3 cellular contexts compared by ENCODE assay signal in the genomic region with DNA sequence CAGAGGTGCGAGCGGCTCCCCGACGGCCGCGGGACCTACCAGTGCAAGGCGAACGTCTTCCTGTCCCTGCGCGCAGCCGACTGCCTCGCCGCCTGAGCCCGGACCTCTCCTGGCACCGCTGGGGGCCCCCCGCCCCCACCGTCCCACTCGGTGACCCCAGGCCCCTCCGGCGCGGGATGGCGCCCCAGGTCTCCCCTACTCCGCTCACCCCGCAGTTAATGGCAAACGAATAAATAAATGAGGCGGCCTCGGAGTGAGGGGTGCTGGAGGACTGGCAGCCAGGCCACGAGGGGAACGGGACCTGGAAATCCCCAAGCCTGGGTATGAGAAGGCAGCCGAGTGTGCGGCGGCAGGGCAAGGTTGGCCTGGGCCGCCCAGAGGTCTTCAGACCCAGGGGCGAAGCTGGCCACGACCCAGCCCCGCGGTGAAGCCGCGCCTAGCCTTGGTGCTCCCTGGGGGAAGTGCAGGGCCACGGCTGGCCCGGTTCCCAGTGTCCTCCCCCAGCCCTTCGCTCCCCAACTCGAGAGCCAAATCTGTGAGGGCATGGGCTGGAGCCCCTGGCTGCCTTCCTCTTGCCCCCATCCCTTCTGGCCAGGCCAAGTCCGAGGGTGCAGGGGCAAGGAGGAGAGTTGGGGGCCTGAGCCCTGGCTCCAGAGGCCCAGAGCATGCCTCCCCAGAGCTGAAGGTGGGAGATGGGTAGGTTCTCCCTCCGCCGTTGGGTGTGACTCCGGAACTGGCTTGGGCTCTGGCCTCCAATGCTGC.
TF ChIP-seq lines count a peak whose summit lies in the region.

No MANE protein-coding gene starts in this region.

TF ChIP-seq in SK-N-SH, 30 proteins besides CTCF, POLR2A, EP300 and RAD21:
- TF ChIP-seq RCOR1 (IDR thresholded peaks at IDR 0.05; ENCODE audit: low read length) (no peak), SIN3A (IDR thresholded peaks at IDR 0.05; ENCODE audit: borderline replicate concordance, low read depth, low read length) (no peak), POLR2AphosphoS5 (IDR thresholded peaks at IDR 0.05; ENCODE audit: low read depth, low read length) (no peak), FOXM1 (IDR thresholded peaks at IDR 0.05; ENCODE audit: low read depth) (no peak), USF2 (IDR thresholded peaks at IDR 0.05; ENCODE audit: borderline replicate concordance, low read depth, low read length) (no peak), TEAD4 (IDR thresholded peaks at IDR 0.05; ENCODE audit: borderline replicate concordance, insufficient read depth) (no peak), YY1 (IDR thresholded peaks at IDR 0.05; ENCODE audit: low read depth) (no peak), IRF3 (IDR thresholded peaks at IDR 0.05; ENCODE audit: low read depth, low read length) (no peak), MEF2A (IDR thresholded peaks at IDR 0.05; ENCODE audit: borderline replicate concordance, low read depth) (no peak)

TF ChIP-seq in SK-N-SH treated with all-trans-retinoic acid at 6 μM for 48 hours, 23 proteins besides CTCF, POLR2A, EP300 and RAD21:
- no peak for TF ChIP-seq SNAI2 (CRISPR knock-in tag; IDR thresholded peaks at IDR 0.05)
- no peak for TF ChIP-seq POU6F1 (CRISPR knock-in tag; IDR thresholded peaks at IDR 0.05; ENCODE audit: borderline replicate concordance, low read depth)
- TF ChIP-seq PATZ1 (CRISPR knock-in tag; IDR thresholded peaks at IDR 0.05; ENCODE audit: borderline replicate concordance) = no peak
- no peak for TF ChIP-seq OSR1 (CRISPR knock-in tag; IDR thresholded peaks at IDR 0.05)
- TF ChIP-seq TOX (CRISPR knock-in tag; IDR thresholded peaks at IDR 0.05; ENCODE audit: borderline replicate concordance) = no peak
- TF ChIP-seq CSDC2 (CRISPR knock-in tag; IDR thresholded peaks at IDR 0.05) = no peak
- TF ChIP-seq, protein P1, sequence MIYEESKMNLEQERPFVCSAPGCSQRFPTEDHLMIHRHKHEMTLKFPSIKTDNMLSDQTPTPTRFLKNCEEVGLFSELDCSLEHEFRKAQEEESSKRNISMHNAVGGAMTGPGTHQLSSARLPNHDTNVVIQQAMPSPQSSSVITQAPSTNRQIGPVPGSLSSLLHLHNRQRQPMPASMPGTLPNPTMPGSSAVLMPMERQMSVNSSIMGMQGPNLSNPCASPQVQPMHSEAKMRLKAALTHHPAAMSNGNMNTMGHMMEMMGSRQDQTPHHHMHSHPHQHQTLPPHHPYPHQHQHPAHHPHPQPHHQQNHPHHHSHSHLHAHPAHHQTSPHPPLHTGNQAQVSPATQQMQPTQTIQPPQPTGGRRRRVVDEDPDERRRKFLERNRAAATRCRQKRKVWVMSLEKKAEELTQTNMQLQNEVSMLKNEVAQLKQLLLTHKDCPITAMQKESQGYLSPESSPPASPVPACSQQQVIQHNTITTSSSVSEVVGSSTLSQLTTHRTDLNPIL (CRISPR knock-in tag; IDR thresholded peaks at IDR 0.05; ENCODE audit: low read depth) = no peak
- no peak for TF ChIP-seq ZFP30 (CRISPR knock-in tag; IDR thresholded peaks at IDR 0.05)
- TF ChIP-seq RARB (CRISPR knock-in tag; IDR thresholded peaks at IDR 0.05) = no peak
- no peak for TF ChIP-seq ZNF70 (CRISPR knock-in tag; IDR thresholded peaks at IDR 0.05)
- TF ChIP-seq PPARA (CRISPR knock-in tag; IDR thresholded peaks at IDR 0.05; ENCODE audit: borderline replicate concordance) = no peak
- TF ChIP-seq ZC3H10 (CRISPR knock-in tag; IDR thresholded peaks at IDR 0.05) = no peak
- no peak for TF ChIP-seq TCF4 (CRISPR knock-in tag; IDR thresholded peaks at IDR 0.05; ENCODE audit: borderline replicate concordance)
- TF ChIP-seq BACH2 (CRISPR knock-in tag; IDR thresholded peaks at IDR 0.05; ENCODE audit: borderline replicate concordance) = no peak
- no peak for TF ChIP-seq ESRRG (CRISPR knock-in tag; IDR thresholded peaks at IDR 0.05)
- TF ChIP-seq ZFP3 (CRISPR knock-in tag; IDR thresholded peaks at IDR 0.05) = no peak
- no peak for TF ChIP-seq GLIS3 (CRISPR knock-in tag; IDR thresholded peaks at IDR 0.05)
- TF ChIP-seq ISL1 (CRISPR knock-in tag; IDR thresholded peaks at IDR 0.05) = no peak
- TF ChIP-seq ZNF8 (CRISPR knock-in tag; IDR thresholded peaks at IDR 0.05) = no peak
- TF ChIP-seq ZNF565 (CRISPR knock-in tag; conservative IDR thresholded peaks at IDR 0.05; ENCODE audit: low read depth) = no peak

TF ChIP-seq in HepG2, 621 proteins besides CTCF, POLR2A, EP300 and RAD21 (continues in another document):
- TF ChIP-seq PHF20 (CRISPR knock-in tag; IDR thresholded peaks at IDR 0.05) (no peak), ZKSCAN1 (IDR thresholded peaks at IDR 0.05; ENCODE audit: low read length) (no peak), ZNF777 (CRISPR knock-in tag; IDR thresholded peaks at IDR 0.05) (no peak; the same call in 1 of the 2 replicates), ZNF235 (CRISPR knock-in tag; IDR thresholded peaks at IDR 0.05; ENCODE audit: borderline replicate concordance) (no peak), WIZ (CRISPR knock-in tag; IDR thresholded peaks at IDR 0.05) (no peak), ARID2 (CRISPR knock-in tag; IDR thresholded peaks at IDR 0.05; ENCODE audit: borderline replicate concordance) (no peak), KDM6A (CRISPR knock-in tag; IDR thresholded peaks at IDR 0.05; ENCODE audit: low read depth) (no peak), ZNF577 (CRISPR knock-in tag; IDR thresholded peaks at IDR 0.05; ENCODE audit: borderline replicate concordance, low read depth) (no peak), ZGPAT (CRISPR knock-in tag; IDR thresholded peaks at IDR 0.05) (0 out of 2 replicates have a peak, but pooled peaks have one; percentile 12), JUND (CRISPR knock-in tag; IDR thresholded peaks at IDR 0.05) (no peak), ZNF670 (CRISPR knock-in tag; IDR thresholded peaks at IDR 0.05; ENCODE audit: borderline replicate concordance) (no peak), SUZ12 (IDR thresholded peaks at IDR 0.05; ENCODE audit: low read depth, low read length) (no peak), MYNN (CRISPR knock-in tag; IDR thresholded peaks at IDR 0.05; ENCODE audit: low read depth) (no peak), ZNF660 (CRISPR knock-in tag; IDR thresholded peaks at IDR 0.05; ENCODE audit: borderline replicate concordance, low read depth) (no peak), IKZF1 (IDR thresholded peaks at IDR 0.05) (no peak), ZSCAN30 (CRISPR knock-in tag; IDR thresholded peaks at IDR 0.05) (no peak), SYNCRIP (IDR thresholded peaks at IDR 0.05; ENCODE audit: insufficient read depth, low read depth, low read length) (no peak), KLF6 (CRISPR knock-in tag; IDR thresholded peaks at IDR 0.05) (0 out of 2 replicates have a peak, but pooled peaks have one; percentile 44), KLF11 (CRISPR knock-in tag; IDR thresholded peaks at IDR 0.05) (no peak), ZBTB7A (CRISPR knock-in tag; IDR thresholded peaks at IDR 0.05) (no peak), ONECUT2 (CRISPR knock-in tag; IDR thresholded peaks at IDR 0.05) (peak; percentile 9; the same call in 1 of the 2 replicates), ZNF709 (CRISPR knock-in tag; IDR thresholded peaks at IDR 0.05) (no peak; the same call in 1 of the 2 replicates), ZFP41 (CRISPR knock-in tag; IDR thresholded peaks at IDR 0.05; ENCODE audit: borderline replicate concordance) (no peak), ZNF790 (CRISPR knock-in tag; IDR thresholded peaks at IDR 0.05; ENCODE audit: borderline replicate concordance) (no peak), TSC22D2 (CRISPR knock-in tag; IDR thresholded peaks at IDR 0.05; ENCODE audit: borderline replicate concordance) (no peak), ZNF773 (CRISPR knock-in tag; IDR thresholded peaks at IDR 0.05; ENCODE audit: borderline replicate concordance) (peak; percentile 18; the same call in 1 of the 2 replicates), MIER3 (CRISPR knock-in tag; IDR thresholded peaks at IDR 0.05; ENCODE audit: borderline replicate concordance) (no peak), HMG20A (CRISPR knock-in tag; IDR thresholded peaks at IDR 0.05; ENCODE audit: borderline replicate concordance) (no peak), REL (CRISPR knock-in tag; conservative IDR thresholded peaks at IDR 0.05) (no peak), ZNF3 (CRISPR knock-in tag; IDR thresholded peaks at IDR 0.05) (no peak), MED1 (CRISPR knock-in tag; IDR thresholded peaks at IDR 0.05) (no peak; the same call in 1 of the 2 replicates), ZNF781 (CRISPR knock-in tag; IDR thresholded peaks at IDR 0.05; ENCODE audit: borderline replicate concordance, not compliant biosample characterization) (no peak), ZNF292 (CRISPR knock-in tag; IDR thresholded peaks at IDR 0.05; ENCODE audit: borderline replicate concordance, low read depth) (no peak; the same call in 1 of the 2 replicates)
- TF ChIP-seq, protein P2, sequence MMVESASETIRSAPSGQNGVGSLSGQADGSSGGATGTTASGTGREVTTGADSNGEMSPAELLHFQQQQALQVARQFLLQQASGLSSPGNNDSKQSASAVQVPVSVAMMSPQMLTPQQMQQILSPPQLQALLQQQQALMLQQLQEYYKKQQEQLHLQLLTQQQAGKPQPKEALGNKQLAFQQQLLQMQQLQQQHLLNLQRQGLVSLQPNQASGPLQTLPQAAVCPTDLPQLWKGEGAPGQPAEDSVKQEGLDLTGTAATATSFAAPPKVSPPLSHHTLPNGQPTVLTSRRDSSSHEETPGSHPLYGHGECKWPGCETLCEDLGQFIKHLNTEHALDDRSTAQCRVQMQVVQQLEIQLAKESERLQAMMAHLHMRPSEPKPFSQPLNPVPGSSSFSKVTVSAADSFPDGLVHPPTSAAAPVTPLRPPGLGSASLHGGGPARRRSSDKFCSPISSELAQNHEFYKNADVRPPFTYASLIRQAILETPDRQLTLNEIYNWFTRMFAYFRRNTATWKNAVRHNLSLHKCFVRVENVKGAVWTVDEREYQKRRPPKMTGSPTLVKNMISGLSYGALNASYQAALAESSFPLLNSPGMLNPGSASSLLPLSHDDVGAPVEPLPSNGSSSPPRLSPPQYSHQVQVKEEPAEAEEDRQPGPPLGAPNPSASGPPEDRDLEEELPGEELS (CRISPR knock-in tag; IDR thresholded peaks at IDR 0.05) = no peak
- TF ChIP-seq, protein P3, sequence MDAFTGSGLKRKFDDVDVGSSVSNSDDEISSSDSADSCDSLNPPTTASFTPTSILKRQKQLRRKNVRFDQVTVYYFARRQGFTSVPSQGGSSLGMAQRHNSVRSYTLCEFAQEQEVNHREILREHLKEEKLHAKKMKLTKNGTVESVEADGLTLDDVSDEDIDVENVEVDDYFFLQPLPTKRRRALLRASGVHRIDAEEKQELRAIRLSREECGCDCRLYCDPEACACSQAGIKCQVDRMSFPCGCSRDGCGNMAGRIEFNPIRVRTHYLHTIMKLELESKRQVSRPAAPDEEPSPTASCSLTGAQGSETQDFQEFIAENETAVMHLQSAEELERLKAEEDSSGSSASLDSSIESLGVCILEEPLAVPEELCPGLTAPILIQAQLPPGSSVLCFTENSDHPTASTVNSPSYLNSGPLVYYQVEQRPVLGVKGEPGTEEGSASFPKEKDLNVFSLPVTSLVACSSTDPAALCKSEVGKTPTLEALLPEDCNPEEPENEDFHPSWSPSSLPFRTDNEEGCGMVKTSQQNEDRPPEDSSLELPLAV (CRISPR knock-in tag; conservative IDR thresholded peaks at IDR 0.05; ENCODE audit: low read depth) = no peak
- TF ChIP-seq, protein P4, sequence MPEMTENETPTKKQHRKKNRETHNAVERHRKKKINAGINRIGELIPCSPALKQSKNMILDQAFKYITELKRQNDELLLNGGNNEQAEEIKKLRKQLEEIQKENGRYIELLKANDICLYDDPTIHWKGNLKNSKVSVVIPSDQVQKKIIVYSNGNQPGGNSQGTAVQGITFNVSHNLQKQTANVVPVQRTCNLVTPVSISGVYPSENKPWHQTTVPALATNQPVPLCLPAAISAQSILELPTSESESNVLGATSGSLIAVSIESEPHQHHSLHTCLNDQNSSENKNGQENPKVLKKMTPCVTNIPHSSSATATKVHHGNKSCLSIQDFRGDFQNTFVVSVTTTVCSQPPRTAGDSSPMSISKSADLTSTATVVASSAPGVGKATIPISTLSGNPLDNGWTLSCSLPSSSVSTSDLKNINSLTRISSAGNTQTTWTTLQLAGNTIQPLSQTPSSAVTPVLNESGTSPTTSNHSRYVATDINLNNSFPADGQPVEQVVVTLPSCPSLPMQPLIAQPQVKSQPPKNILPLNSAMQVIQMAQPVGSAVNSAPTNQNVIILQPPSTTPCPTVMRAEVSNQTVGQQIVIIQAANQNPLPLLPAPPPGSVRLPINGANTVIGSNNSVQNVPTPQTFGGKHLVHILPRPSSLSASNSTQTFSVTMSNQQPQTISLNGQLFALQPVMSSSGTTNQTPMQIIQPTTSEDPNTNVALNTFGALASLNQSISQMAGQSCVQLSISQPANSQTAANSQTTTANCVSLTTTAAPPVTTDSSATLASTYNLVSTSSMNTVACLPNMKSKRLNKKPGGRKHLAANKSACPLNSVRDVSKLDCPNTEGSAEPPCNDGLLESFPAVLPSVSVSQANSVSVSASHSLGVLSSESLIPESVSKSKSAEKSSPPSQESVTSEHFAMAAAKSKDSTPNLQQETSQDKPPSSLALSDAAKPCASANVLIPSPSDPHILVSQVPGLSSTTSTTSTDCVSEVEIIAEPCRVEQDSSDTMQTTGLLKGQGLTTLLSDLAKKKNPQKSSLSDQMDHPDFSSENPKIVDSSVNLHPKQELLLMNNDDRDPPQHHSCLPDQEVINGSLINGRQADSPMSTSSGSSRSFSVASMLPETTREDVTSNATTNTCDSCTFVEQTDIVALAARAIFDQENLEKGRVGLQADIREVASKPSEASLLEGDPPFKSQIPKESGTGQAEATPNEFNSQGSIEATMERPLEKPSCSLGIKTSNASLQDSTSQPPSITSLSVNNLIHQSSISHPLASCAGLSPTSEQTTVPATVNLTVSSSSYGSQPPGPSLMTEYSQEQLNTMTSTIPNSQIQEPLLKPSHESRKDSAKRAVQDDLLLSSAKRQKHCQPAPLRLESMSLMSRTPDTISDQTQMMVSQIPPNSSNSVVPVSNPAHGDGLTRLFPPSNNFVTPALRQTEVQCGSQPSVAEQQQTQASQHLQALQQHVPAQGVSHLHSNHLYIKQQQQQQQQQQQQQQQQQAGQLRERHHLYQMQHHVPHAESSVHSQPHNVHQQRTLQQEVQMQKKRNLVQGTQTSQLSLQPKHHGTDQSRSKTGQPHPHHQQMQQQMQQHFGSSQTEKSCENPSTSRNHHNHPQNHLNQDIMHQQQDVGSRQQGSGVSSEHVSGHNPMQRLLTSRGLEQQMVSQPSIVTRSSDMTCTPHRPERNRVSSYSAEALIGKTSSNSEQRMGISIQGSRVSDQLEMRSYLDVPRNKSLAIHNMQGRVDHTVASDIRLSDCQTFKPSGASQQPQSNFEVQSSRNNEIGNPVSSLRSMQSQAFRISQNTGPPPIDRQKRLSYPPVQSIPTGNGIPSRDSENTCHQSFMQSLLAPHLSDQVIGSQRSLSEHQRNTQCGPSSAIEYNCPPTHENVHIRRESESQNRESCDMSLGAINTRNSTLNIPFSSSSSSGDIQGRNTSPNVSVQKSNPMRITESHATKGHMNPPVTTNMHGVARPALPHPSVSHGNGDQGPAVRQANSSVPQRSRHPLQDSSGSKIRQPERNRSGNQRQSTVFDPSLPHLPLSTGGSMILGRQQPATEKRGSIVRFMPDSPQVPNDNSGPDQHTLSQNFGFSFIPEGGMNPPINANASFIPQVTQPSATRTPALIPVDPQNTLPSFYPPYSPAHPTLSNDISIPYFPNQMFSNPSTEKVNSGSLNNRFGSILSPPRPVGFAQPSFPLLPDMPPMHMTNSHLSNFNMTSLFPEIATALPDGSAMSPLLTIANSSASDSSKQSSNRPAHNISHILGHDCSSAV (CRISPR knock-in tag; IDR thresholded peaks at IDR 0.05; ENCODE audit: borderline replicate concordance) = no peak
